13 cellular contexts compared by ENCODE assay signal in genomic region chr19:34904846-34905527, GRCh38. TPM values are rescaled to one million over a fixed set of nuclear protein-coding genes. Genes with fewer than 3 reads are reported as not detected.
DNase-seq lines count a peak whose midpoint lies in the region; ATAC-seq, FAIRE-seq and TF ChIP-seq lines count a peak whose summit lies in the region.
"Had no signal": no experiment of that assay in that cellular context is flagged by ENCODE, and none has a peak within 500 bp of the region (broad histone marks: within the 10 kb centered on the region; RNA-seq: fewer than 3 reads in every experiment).

No MANE protein-coding gene starts in this region.

- no peaks in the 10 kb centered on the region for H3K36me3 Mint-ChIP-seq in WTC11
- H3K36me3 Mint-ChIP-seq: immature natural killer cell had no signal

- no peak overlapping the region for H3K27ac ChIP-seq in HepG2 (ENCODE audit: extremely low read length, insufficient read depth, low read length)
- H3K27ac ChIP-seq in right lobe of liver = no peak overlapping the region
- no peak overlapping the region for H3K27ac ChIP-seq in upper lobe of right lung
- H3K27ac ChIP-seq: SJCRH30, VCaP had no signal

- H3K27me3 ChIP-seq in HepG2 (ENCODE audit: control insufficient read depth in 1 of 2, insufficient read depth in 2 of 2, low read length in 2 of 2) = peaks cover 6 to 20% of the 10 kb centered on the region in 2 experiments; a peak in 3 of 5 replicates
- H3K27me3 ChIP-seq in right lobe of liver = peaks cover 0 to 8% of the 10 kb centered on the region in 2 donors
- H3K27me3 ChIP-seq in upper lobe of right lung = peaks cover 41% of the 10 kb centered on the region

- POLR2A ChIA-PET in HepG2 (lab: Yijun Ruan, JAX) (no interaction called here), WTC11 (lab: Charles Lee) (interaction anchor here (0.6 to 1.0 kb wide), 2 partner anchors 22 to 66 kb away, joined by 3 read pairs; partner anchors contain the start of gene ZNF30)

- no peak overlapping the region for H3K9ac ChIP-seq in HepG2 (ENCODE audit: insufficient read depth, low read depth, low read length)

- no peak overlapping the region for H3K27ac Mint-ChIP-seq in WTC11
- H3K27ac Mint-ChIP-seq: immature natural killer cell had no signal

- DNase-seq in HepG2 (ENCODE audit: low spot score) = no peak
- no peak for DNase-seq in right lobe of liver
- DNase-seq in WTC11 (ENCODE audit: low spot score) = peak; percentile 52
- DNase-seq in upper lobe of right lung = no peak
- DNase-seq in NCI-H524 treated with DMSO at 0.1 percent for 48 hours (lab: John Stamatoyannopoulos, UW) = no peak
- DNase-seq in AG08396 (ENCODE audit: low spot score) = no peak
- DNase-seq: anterior cingulate cortex, cortex of kidney, immature natural killer cell, SJCRH30, trophoblast cell had no signal

- FAIRE-seq in HepG2 (lab: Jason Lieb, UNC) = no peak

- TF ChIP-seq POLR2A in HepG2 (IDR thresholded peaks at IDR 0.05; ENCODE audit: insufficient read depth in 1 of 2, low read depth in 2 of 2, low read length in 2 of 2) (no peak), right lobe of liver (IDR thresholded peaks at IDR 0.05) (no peak)

- TF ChIP-seq CTCF in HepG2 (CRISPR knock-in tag; IDR thresholded peaks at IDR 0.05) (no peak), right lobe of liver (IDR thresholded peaks at IDR 0.05) (no peak), WTC11 (IDR thresholded peaks at IDR 0.05) (no peak), upper lobe of right lung (IDR thresholded peaks at IDR 0.05) (no peak)

- H4K20me1 ChIP-seq in HepG2 (ENCODE audit: insufficient read depth, low read length) = no peaks in the 10 kb centered on the region

- CTCF ChIA-PET in HepG2 (lab: Yijun Ruan, JAX; ENCODE audit: low intra/inter-chr PET ratio, low total read pairs) (no interaction called here), WTC11 (lab: Charles Lee) (interaction anchor here (0.7 to 2.6 kb wide), 17 partner anchors 10 to 265 kb away, joined by 3 to 38 read pairs (median 4); partner anchors contain the start of genes ZNF30 and ZNF302)

- peaks cover 14% of the 10 kb centered on the region for H3K4me1 Mint-ChIP-seq in WTC11

- intact Hi-C loops in HepG2 (cut with micrococcal nuclease; ENCODE audit: unreplicated experiment) = no loop called here
- intact Hi-C loops in right lobe of liver (cut with DNase I) = no loop called here
- intact Hi-C loops in upper lobe of right lung (cut with DNase I) = no loop called here

- no peaks in the 10 kb centered on the region for H3K79me2 ChIP-seq in HepG2 (ENCODE audit: insufficient read depth, low read length)

- in situ Hi-C loops in HepG2 (cut with HindIII; ENCODE audit: extremely low pct_ligation_motif_present, low pct_unique_long_range_greater_than_20kb) = no loop called here

- H3K4me2 ChIP-seq in HepG2 (ENCODE audit: low read depth, low read length) = no peak overlapping the region

- no peak overlapping the region for H2AFZ ChIP-seq in HepG2 (ENCODE audit: low read length)

- 45% methylated on average over 42 of the region's 53 CpGs for WGBS in HepG2 (ENCODE audit: low lambda C conversion rate)
- 6% methylated on average over 14 of the region's 53 CpGs for WGBS in right lobe of liver (ENCODE audit: insufficient coverage, low coverage, low lambda C conversion rate, missing lambda C conversion rate)

- H3K27me3 Mint-ChIP-seq in WTC11 (ENCODE audit: low read depth) = peaks cover 82% of the 10 kb centered on the region

- BruUV-seq in HepG2 (replicated peaks; lab: Mats Ljungman, UMichigan) = no TSS peak

- ATAC-seq in HepG2 = no peak
- ATAC-seq in right lobe of liver = no peak
- peak; percentile 84 for ATAC-seq in WTC11
- peak; percentile 38 for ATAC-seq in upper lobe of right lung

- no peak for TF ChIP-seq RAD21 in HepG2 (CRISPR knock-in tag; IDR thresholded peaks at IDR 0.05)

- no peak for TF ChIP-seq EP300 in HepG2 (IDR thresholded peaks at IDR 0.05; ENCODE audit: low read depth in 2 of 2, low read length in 2 of 2)
- TF ChIP-seq EP300 in HepG2 (CRISPR knock-in tag; IDR thresholded peaks at IDR 0.05; ENCODE audit: borderline replicate concordance) = no peak

- no peaks in the 10 kb centered on the region for H3K36me3 ChIP-seq in HepG2 (replicated peaks in 1 of 2; ENCODE audit: control insufficient read depth in 1 of 2, insufficient read depth in 2 of 2, low read length in 2 of 2)
- no peaks in the 10 kb centered on the region for H3K36me3 ChIP-seq in right lobe of liver
- H3K36me3 ChIP-seq in upper lobe of right lung = no peaks in the 10 kb centered on the region
- H3K36me3 ChIP-seq: SJCRH30 had no signal

- H3K4me3 ChIP-seq in HepG2 (replicated peaks in 1 of 3; ENCODE audit: insufficient read depth in 1 of 3, low read depth in 2 of 3, low read length in 3 of 3) (no peak overlapping the region), right lobe of liver (no peak overlapping the region), iPS-11a (ENCODE audit: low read depth, low read length) (peak overlapping the region; percentile 5), upper lobe of right lung (no peak overlapping the region)
- H3K4me3 ChIP-seq: SJCRH30 had no signal

- no peaks in the 10 kb centered on the region for H3K9me3 ChIP-seq in HepG2 (ENCODE audit: low read length)
- no peaks in the 10 kb centered on the region for H3K9me3 ChIP-seq in right lobe of liver
- no peaks in the 10 kb centered on the region for H3K9me3 ChIP-seq in upper lobe of right lung
- H3K9me3 ChIP-seq: SJCRH30 had no signal

- no peaks in the 10 kb centered on the region for H3K4me1 ChIP-seq in HepG2 (ENCODE audit: insufficient read depth, low read length)
- H3K4me1 ChIP-seq in right lobe of liver = no peaks in the 10 kb centered on the region
- peaks cover 7% of the 10 kb centered on the region for H3K4me1 ChIP-seq in upper lobe of right lung
- H3K4me1 ChIP-seq: SJCRH30 had no signal

- peak overlapping the region; percentile 80 for H3K4me3 Mint-ChIP-seq in WTC11
- H3K4me3 Mint-ChIP-seq: immature natural killer cell had no signal

- peaks cover 4% of the 10 kb centered on the region; the same call in 1 of the 2 replicates for H3K9me3 Mint-ChIP-seq in WTC11
- H3K9me3 Mint-ChIP-seq: immature natural killer cell had no signal

TF ChIP-seq in WTC11, 78 proteins besides CTCF, POLR2A, EP300 and RAD21 (continues in another document):
- TF ChIP-seq SOX15 (CRISPR knock-in tag; IDR thresholded peaks at IDR 0.05) (no peak), MYBL2 (CRISPR knock-in tag; IDR thresholded peaks at IDR 0.05) (peak; percentile 47; the same call in 1 of the 2 replicates), NFE2L1 (CRISPR knock-in tag; IDR thresholded peaks at IDR 0.05) (no peak), PRRX2 (CRISPR knock-in tag; IDR thresholded peaks at IDR 0.05) (no peak)

RNA-seq across cellular contexts. Expression of gene ZNF30, which starts 21.7 kb away (rescaled TPM):
- total RNA-seq in HepG2 (2016; rRNA removed; fragmentation: Illumina TruSeq; extraction: Trizol) (4.4 and 6.2 TPM in 2 replicates), right lobe of liver (1 to 10 TPM in 4 of 6 experiments, under 1 TPM in 2; 0.95 to 4.0 (median 1.4) TPM), WTC11 (2021) (5.4 to 6.8 TPM (median 6.0 TPM) in 3 replicates), upper lobe of right lung (4.8 TPM)
- 1.3 and 1.4 TPM in 2 replicates for total RNA-seq in HepG2 (2016; cell fraction: cytosol; rRNA removed; fragmentation: Illumina TruSeq; extraction: Trizol; ENCODE audit: low read depth)
- 4.0 and 6.2 TPM in 2 replicates for total RNA-seq in HepG2 (2016; cell fraction: insoluble cytoplasmic fraction; rRNA removed; fragmentation: Illumina TruSeq; extraction: Trizol)
- 1.6 and 2.0 TPM in 2 replicates for total RNA-seq in HepG2 (2016; cell fraction: membrane; rRNA removed; fragmentation: Illumina TruSeq; extraction: Trizol)
- 2.9 TPM in 2 replicates for total RNA-seq in HepG2 (2016; cell fraction: nucleus; rRNA removed; fragmentation: Illumina TruSeq; extraction: Trizol)
- 2.1 and 2.3 TPM in 2 replicates for polyA plus RNA-seq in HepG2 (2011; rRNA removed)
- 0.99 and 2.0 TPM in 2 replicates for polyA plus RNA-seq in HepG2 (2011; cell fraction: cytosol; rRNA removed)
- polyA plus RNA-seq in HepG2 (2011; cell fraction: nucleus; rRNA removed) = 1.7 and 2.2 TPM in 2 replicates
- polyA plus RNA-seq in HepG2 (2012) = 2.0 and 2.3 TPM in 2 replicates
- polyA plus RNA-seq in HepG2 (2016; cell fraction: cytosol; fragmentation: Illumina TruSeq; extraction: Trizol; ENCODE audit: low read depth) = 0.37 and 0.49 TPM in 2 replicates
- polyA plus RNA-seq in HepG2 (2016; cell fraction: insoluble cytoplasmic fraction; fragmentation: Illumina TruSeq; extraction: Trizol; ENCODE audit: low read depth) = 4.0 and 4.7 TPM in 2 replicates
- 0.87 and 1.1 TPM in 2 replicates for polyA plus RNA-seq in HepG2 (2016; cell fraction: membrane; fragmentation: Illumina TruSeq; extraction: Trizol; ENCODE audit: low read depth)
- polyA plus RNA-seq in HepG2 (2016; cell fraction: nucleus; fragmentation: Illumina TruSeq; extraction: Trizol; ENCODE audit: insufficient read depth, low read depth) = 5.5 and 5.9 TPM in 2 replicates
- polyA minus RNA-seq in HepG2 (2011; rRNA and poly(A)+ RNA removed; ENCODE audit: low replicate concordance) = 2.0 and 3.4 TPM in 2 replicates
- 1.5 and 1.8 TPM in 2 replicates for polyA minus RNA-seq in HepG2 (2011; cell fraction: cytosol; rRNA and poly(A)+ RNA removed)
- polyA minus RNA-seq in HepG2 (2011; cell fraction: nucleus; rRNA and poly(A)+ RNA removed) = 3.5 and 4.0 TPM in 2 replicates

RNA-seq across cellular contexts. Expression of gene ZNF792, which starts 59.0 kb away (rescaled TPM):
- total RNA-seq in HepG2 (2016; rRNA removed; fragmentation: Illumina TruSeq; extraction: Trizol) (5.5 and 6.3 TPM in 2 replicates), right lobe of liver (1 to 10 TPM; 2.6 to 3.8 (median 3.2) TPM), WTC11 (2021) (6.6 to 12.9 TPM (median 8.0 TPM) in 3 replicates), upper lobe of right lung (11.5 TPM)
- total RNA-seq in HepG2 (2016; cell fraction: cytosol; rRNA removed; fragmentation: Illumina TruSeq; extraction: Trizol; ENCODE audit: low read depth) = 0.61 and 0.88 TPM in 2 replicates
- 4.8 and 6.5 TPM in 2 replicates for total RNA-seq in HepG2 (2016; cell fraction: insoluble cytoplasmic fraction; rRNA removed; fragmentation: Illumina TruSeq; extraction: Trizol)
- 3.4 TPM in 2 replicates for total RNA-seq in HepG2 (2016; cell fraction: membrane; rRNA removed; fragmentation: Illumina TruSeq; extraction: Trizol)
- 4.8 and 6.0 TPM in 2 replicates for total RNA-seq in HepG2 (2016; cell fraction: nucleus; rRNA removed; fragmentation: Illumina TruSeq; extraction: Trizol)
- polyA plus RNA-seq in HepG2 (2011; rRNA removed) = 9.1 and 11.5 TPM in 2 replicates
- polyA plus RNA-seq in HepG2 (2011; cell fraction: cytosol; rRNA removed) = 6.9 and 7.9 TPM in 2 replicates
- 8.8 and 9.8 TPM in 2 replicates for polyA plus RNA-seq in HepG2 (2011; cell fraction: nucleus; rRNA removed)
- polyA plus RNA-seq in HepG2 (2012) = 4.4 and 4.5 TPM in 2 replicates
- polyA plus RNA-seq in HepG2 (2016; cell fraction: cytosol; fragmentation: Illumina TruSeq; extraction: Trizol; ENCODE audit: low read depth) = 0.40 and 0.45 TPM in 2 replicates
- polyA plus RNA-seq in HepG2 (2016; cell fraction: insoluble cytoplasmic fraction; fragmentation: Illumina TruSeq; extraction: Trizol; ENCODE audit: low read depth) = 2.9 and 3.3 TPM in 2 replicates
- polyA plus RNA-seq in HepG2 (2016; cell fraction: membrane; fragmentation: Illumina TruSeq; extraction: Trizol; ENCODE audit: low read depth) = 1.0 and 1.2 TPM in 2 replicates
- 3.7 and 4.6 TPM in 2 replicates for polyA plus RNA-seq in HepG2 (2016; cell fraction: nucleus; fragmentation: Illumina TruSeq; extraction: Trizol; ENCODE audit: insufficient read depth, low read depth)
- 5.1 and 35.3 TPM in 2 replicates for polyA minus RNA-seq in HepG2 (2011; rRNA and poly(A)+ RNA removed; ENCODE audit: low replicate concordance)
- 17.0 and 18.6 TPM in 2 replicates for polyA minus RNA-seq in HepG2 (2011; cell fraction: cytosol; rRNA and poly(A)+ RNA removed)
- 31.9 and 39.7 TPM in 2 replicates for polyA minus RNA-seq in HepG2 (2011; cell fraction: nucleus; rRNA and poly(A)+ RNA removed)

Comparison
In these comparisons a context has a peak if more than half of its experiments do, and no peak if none do; other contexts are left out.
1. ATAC-seq: peak in WTC11 (single experiment) and upper lobe of right lung (single experiment); none in HepG2 (single experiment) and right lobe of liver (0 of 4).
2. Of the 50 proteins assayed by ChIP-seq in both HepG2 and WTC11: peak only in HepG2: none; only in WTC11: E2F5, ETV6, FOXK1, FOXP4, IRF1, KAT7 and 4 more; in both: none; in neither: 40.